In genomic region chr20:16541226-16541625, GRCh38 we compare ENCODE assay signal across 16 cellular contexts.
"Had no signal": no experiment of that assay in that cellular context is flagged by ENCODE, and none has a peak within 500 bp of the region (broad histone marks: within the 10 kb centered on the region; RNA-seq: fewer than 3 reads in every experiment).

No MANE protein-coding gene starts in this region.

- H3K27me3 Mint-ChIP-seq: activated CD4-positive, alpha-beta memory T cell treated with anti-CD3 and anti-CD28 coated beads for 36 hours; activated CD4-positive, alpha-beta T cell treated with anti-CD3 and anti-CD28 coated beads for 36 hours; activated CD8-positive, alpha-beta memory T cell treated with anti-CD3 and anti-CD28 coated beads, Interleukin-2, amount 10 ng/mL, durations not matched to agents 7 days and 5 days; activated naive CD8-positive, alpha-beta T cell treated with anti-CD3 and anti-CD28 coated beads, Interleukin-2, amount 50 U/mL, for 24 hours; naive B cell; stimulated activated naive B cell treated with anti-CD40 and anti-IgM and Interleukin-4, amounts not matched to agents 10 μg/mL and 1 μg/mL and 100 μg/mL, for 72 hours; type B pancreatic cell had no signal

- ATAC-seq: activated CD4-positive, alpha-beta T cell treated with anti-CD3 and anti-CD28 coated beads for 36 hours; activated CD8-positive, alpha-beta memory T cell treated with anti-CD3 and anti-CD28 coated beads, Interleukin-2, amount 10 ng/mL, durations not matched to agents 7 days and 5 days; activated naive CD8-positive, alpha-beta T cell treated with anti-CD3 and anti-CD28 coated beads, Interleukin-2, amount 50 U/mL, for 24 hours; pancreas; stimulated activated naive B cell treated with anti-CD40 and anti-IgM and Interleukin-4, amounts not matched to agents 10 μg/mL and 1 μg/mL and 100 μg/mL, for 72 hours had no signal

- H3K4me1 ChIP-seq: pancreas had no signal

- H3K36me3 Mint-ChIP-seq: activated CD8-positive, alpha-beta memory T cell treated with anti-CD3 and anti-CD28 coated beads, Interleukin-2, amount 10 ng/mL, durations not matched to agents 7 days and 5 days had no signal

- H3K4me3 ChIP-seq: coronary artery, esophagus muscularis mucosa, pancreas had no signal

- H3K36me3 ChIP-seq: esophagus muscularis mucosa, pancreas had no signal

- H3K27ac ChIP-seq: esophagus muscularis mucosa, pancreas had no signal

- H3K9me3 Mint-ChIP-seq: activated CD4-positive, alpha-beta memory T cell treated with anti-CD3 and anti-CD28 coated beads for 36 hours; activated naive CD4-positive, alpha-beta T cell treated with anti-CD3 and anti-CD28 coated beads for 36 hours; activated naive CD8-positive, alpha-beta T cell treated with anti-CD3 and anti-CD28 coated beads, Interleukin-2, amount 50 U/mL, for 24 hours; activated T-helper 2 cell treated with anti-CD3 and anti-CD28 coated beads, Interferon-gamma antibody, Interleukin-2, Interleukin-4, amounts not matched to agents 10 μg/mL and 5 μg/mL and 100 μg/mL, durations not matched to agents 14 hours and 24 hours and 36 hours; naive B cell; stimulated activated naive B cell treated with anti-CD40 and anti-IgM and Interleukin-4, amounts not matched to agents 10 μg/mL and 1 μg/mL and 100 μg/mL, for 72 hours had no signal

- H3K4me3 Mint-ChIP-seq: activated CD4-positive, alpha-beta memory T cell treated with anti-CD3 and anti-CD28 coated beads for 36 hours; activated CD4-positive, alpha-beta T cell treated with anti-CD3 and anti-CD28 coated beads for 36 hours; activated CD8-positive, alpha-beta memory T cell treated with anti-CD3 and anti-CD28 coated beads, Interleukin-2, amount 10 ng/mL, durations not matched to agents 7 days and 5 days; activated naive CD4-positive, alpha-beta T cell treated with anti-CD3 and anti-CD28 coated beads for 36 hours; activated naive CD8-positive, alpha-beta T cell treated with anti-CD3 and anti-CD28 coated beads, Interleukin-2, amount 50 U/mL, for 24 hours; naive B cell; stimulated activated naive B cell treated with anti-CD40 and anti-IgM and Interleukin-4, amounts not matched to agents 10 μg/mL and 1 μg/mL and 100 μg/mL, for 72 hours; type B pancreatic cell had no signal

- H3K9me3 ChIP-seq: esophagus muscularis mucosa, pancreas had no signal

- H3K27ac Mint-ChIP-seq: activated CD4-positive, alpha-beta memory T cell treated with anti-CD3 and anti-CD28 coated beads for 36 hours; activated CD4-positive, alpha-beta T cell treated with anti-CD3 and anti-CD28 coated beads for 36 hours; activated CD8-positive, alpha-beta memory T cell treated with anti-CD3 and anti-CD28 coated beads, Interleukin-2, amount 10 ng/mL, durations not matched to agents 7 days and 5 days; activated naive CD4-positive, alpha-beta T cell treated with anti-CD3 and anti-CD28 coated beads for 36 hours; activated naive CD8-positive, alpha-beta T cell treated with anti-CD3 and anti-CD28 coated beads, Interleukin-2, amount 50 U/mL, for 24 hours; activated T-helper 2 cell treated with anti-CD3 and anti-CD28 coated beads, Interferon-gamma antibody, Interleukin-2, Interleukin-4, amounts not matched to agents 10 μg/mL and 5 μg/mL and 100 μg/mL, durations not matched to agents 14 hours and 24 hours and 36 hours; stimulated activated naive B cell treated with anti-CD40 and anti-IgM and Interleukin-4, amounts not matched to agents 10 μg/mL and 1 μg/mL and 100 μg/mL, for 72 hours; type B pancreatic cell had no signal

- FAIRE-seq: pancreas had no signal

- H3K4me1 Mint-ChIP-seq: activated CD8-positive, alpha-beta memory T cell treated with anti-CD3 and anti-CD28 coated beads, Interleukin-2, amount 10 ng/mL, durations not matched to agents 7 days and 5 days had no signal

- H3K27me3 ChIP-seq: esophagus muscularis mucosa, pancreas had no signal

- DNase-seq: activated CD4-positive, alpha-beta memory T cell treated with anti-CD3 and anti-CD28 coated beads for 36 hours; activated CD4-positive, alpha-beta T cell treated with anti-CD3 and anti-CD28 coated beads for 36 hours; activated CD8-positive, alpha-beta memory T cell treated with anti-CD3 and anti-CD28 coated beads, Interleukin-2, amount 10 ng/mL, durations not matched to agents 7 days and 5 days; activated naive CD4-positive, alpha-beta T cell treated with anti-CD3 and anti-CD28 coated beads for 36 hours; activated naive CD8-positive, alpha-beta T cell treated with anti-CD3 and anti-CD28 coated beads, Interleukin-2, amount 50 U/mL, for 24 hours; activated T-cell treated with anti-CD3 and anti-CD28 coated beads, Interleukin-2, amount 50 U/mL, for 1 hour; naive B cell; pancreas; retina; stimulated activated CD4-positive, alpha-beta T cell treated with anti-CD3 and anti-CD28 coated beads, Interleukin-2, amount 100 ng/mL, for 24 hours; stimulated activated naive B cell treated with anti-CD40 and anti-IgM and Interleukin-4, amounts not matched to agents 10 μg/mL and 1 μg/mL and 100 μg/mL, for 72 hours; T-helper 2 cell had no signal
